In the genomic region with DNA sequence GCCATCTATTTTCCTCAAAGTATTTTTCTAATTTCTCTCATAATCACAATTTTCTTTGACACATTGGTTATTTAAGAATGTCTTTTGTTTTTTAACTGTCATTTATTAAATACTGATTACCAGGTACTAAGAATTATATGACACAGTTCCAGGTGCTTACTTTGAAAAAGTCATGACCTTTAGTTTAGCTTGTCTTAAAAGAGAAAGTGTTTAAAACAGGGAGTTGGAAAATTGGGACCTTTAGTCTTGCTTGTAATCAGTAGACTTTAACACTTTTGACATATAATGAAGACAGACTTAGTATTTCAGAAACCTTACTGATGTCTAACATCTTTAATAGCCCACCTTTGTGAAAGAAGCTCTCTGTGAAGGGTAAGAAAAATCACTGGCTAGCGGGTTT, we compare ENCODE assay signal across 23 cellular contexts.
"Had no signal": no experiment of that assay in that cellular context is flagged by ENCODE, and none has a peak within 500 bp of the region (broad histone marks: within the 10 kb centered on the region; RNA-seq: fewer than 3 reads in every experiment).

No MANE protein-coding gene starts in this region.

- H3K4me3 Mint-ChIP-seq: neural crest cell had no signal

- ATAC-seq: left lung; SK-N-SH treated with all-trans-retinoic acid at 6 μM for 48 hours; stimulated activated naive CD8-positive, alpha-beta T cell treated with anti-CD3 and anti-CD28 coated beads, Interleukin-15, amount 100 ng/mL, for 72 hours had no signal

- DNase-seq: activated CD4-positive, alpha-beta T cell treated with anti-CD3 and anti-CD28 coated beads, Interleukin-2, amount 50 U/mL, for 1 hour; activated gamma-delta T cell; aorta; brain microvascular endothelial cell; central memory CD4-positive, alpha-beta T cell; colonic mucosa; erythroblast; foreskin melanocyte; hypothalamus; left lung; mammary epithelial cell; stimulated activated CD4-positive, alpha-beta T cell treated with anti-CD3 and anti-CD28 coated beads, Interleukin-12 subunit alpha, Interleukin-12 subunit beta, amount 100 ng/mL, for 4 hours; stimulated activated CD4-positive, alpha-beta T cell treated with anti-CD3 and anti-CD28 coated beads, Interleukin-1b, Interleukin-23, amount 100 ng/mL, for 48 hours; stimulated activated CD8-positive, alpha-beta memory T cell treated with anti-CD3 and anti-CD28 coated beads, Interleukin-4, amount 100 ng/mL, for 48 hours; stimulated activated naive CD8-positive, alpha-beta T cell treated with anti-CD3 and anti-CD28 coated beads, Interleukin-15, amount 100 ng/mL, for 72 hours; T-helper 1 cell; T1000; transverse colon; uterus had no signal

- H3K9me3 Mint-ChIP-seq: neural crest cell; stimulated activated naive CD8-positive, alpha-beta T cell treated with anti-CD3 and anti-CD28 coated beads, Interleukin-15, amount 100 ng/mL, for 72 hours had no signal

- H3K27me3 Mint-ChIP-seq: stimulated activated naive CD8-positive, alpha-beta T cell treated with anti-CD3 and anti-CD28 coated beads, Interleukin-15, amount 100 ng/mL, for 72 hours had no signal

- FAIRE-seq: endometrium, keratinocyte had no signal
